ENCODE assay signal across 13 cellular contexts in genomic region chr6:86936834-86937218, GRCh38. TPM values are rescaled to one million over a fixed set of nuclear protein-coding genes. Genes with fewer than 3 reads are reported as not detected.
DNase-seq lines count a peak whose midpoint lies in the region; ATAC-seq and TF ChIP-seq lines count a peak whose summit lies in the region.
"Had no signal": no experiment of that assay in that cellular context is flagged by ENCODE, and none has a peak within 500 bp of the region (broad histone marks: within the 10 kb centered on the region; RNA-seq: fewer than 3 reads in every experiment).

No MANE protein-coding gene starts in this region.

- TF ChIP-seq CTCF in esophagus muscularis mucosa (IDR thresholded peaks at IDR 0.05) (no peak), parathyroid adenoma (IDR thresholded peaks at IDR 0.05) (no peak)

- intact Hi-C loops in esophagus muscularis mucosa (cut with DNase I): loop anchor here (2.0 to 10.0 kb wide), 2 partner anchors 1014 to 1182 kb away; no protein-coding TSS in a partner anchor

- H3K36me3 ChIP-seq in esophagus muscularis mucosa (no peaks in the 10 kb centered on the region), parathyroid adenoma (ENCODE audit: control insufficient read depth, insufficient read depth, low read length) (no peaks in the 10 kb centered on the region)
- H3K36me3 ChIP-seq: brain microvascular endothelial cell had no signal

- no peak overlapping the region for H3K27ac ChIP-seq in esophagus muscularis mucosa (replicated peaks in 1 of 4)
- no peak overlapping the region for H3K27ac ChIP-seq in parathyroid adenoma
- H3K27ac ChIP-seq: brain microvascular endothelial cell, SK-N-MC had no signal

- no peak for TF ChIP-seq EP300 in esophagus muscularis mucosa (IDR thresholded peaks at IDR 0.05)

- H3K27me3 ChIP-seq in esophagus muscularis mucosa: peaks cover 0 to 33% (median 0%) of the 10 kb centered on the region in 4 donors
- H3K27me3 ChIP-seq in parathyroid adenoma (ENCODE audit: control insufficient read depth, insufficient read depth, low read length): no peaks in the 10 kb centered on the region

- DNase-seq in esophagus muscularis mucosa (ENCODE audit: extremely low spot score) (no peak), kidney glomerular epithelial cell (lab: John Stamatoyannopoulos, UW) (no peak), SK-N-DZ (ENCODE audit: low spot score) (no peak)
- DNase-seq: HFFc6 had no signal

- H3K4me3 ChIP-seq in esophagus muscularis mucosa (peak overlapping the region; percentile 48 to 61 (median 51)), parathyroid adenoma (ENCODE audit: low read depth, low read length) (peak overlapping the region; percentile 50)
- H3K4me3 ChIP-seq: SK-N-MC had no signal

- peak overlapping the region; percentile 90 for H3K4me2 ChIP-seq in parathyroid adenoma (ENCODE audit: low read length)

- H3K4me1 ChIP-seq in esophagus muscularis mucosa (peaks cover 0 to 16% (median 14%) of the 10 kb centered on the region in 4 donors), parathyroid adenoma (no peaks in the 10 kb centered on the region)

- no peaks in the 10 kb centered on the region for H3K79me2 ChIP-seq in parathyroid adenoma

- 5% methylated on average over 12 of the region's 12 CpGs for WGBS in esophagus muscularis mucosa

- ATAC-seq in GM18502 (IDR thresholded peaks at IDR 0.05; ENCODE audit: poor library complexity, unreplicated experiment) (peak; percentile 24), HG03432 (IDR thresholded peaks at IDR 0.05; ENCODE audit: unreplicated experiment) (peak; percentile 16), HG03439 (IDR thresholded peaks at IDR 0.05; ENCODE audit: unreplicated experiment) (no peak), HG03196 (IDR thresholded peaks at IDR 0.05; ENCODE audit: unreplicated experiment) (no peak)

- peak overlapping the region; percentile 77 for H2AFZ ChIP-seq in parathyroid adenoma

- H3K9me3 ChIP-seq in esophagus muscularis mucosa: no peaks in the 10 kb centered on the region
- H3K9me3 ChIP-seq in parathyroid adenoma (ENCODE audit: control insufficient read depth, low read length): no peaks in the 10 kb centered on the region

- no peak overlapping the region for H3K9ac ChIP-seq in parathyroid adenoma

- TF ChIP-seq POLR2A in esophagus muscularis mucosa (IDR thresholded peaks at IDR 0.05; ENCODE audit: low read depth): no peak

RNA-seq across cellular contexts. Expression of gene HTR1E, which starts 0.5 kb away (rescaled TPM):
- under 1 TPM in 3 of 4 donors, not detected in 1; 0.17 to 0.40 (median 0.19) TPM for total RNA-seq in esophagus muscularis mucosa
- polyA plus RNA-seq in SK-N-DZ (2014; cell fraction: cytosol; rRNA removed): 0.05 and 0.25 TPM in 2 replicates
- polyA plus RNA-seq in SK-N-DZ (2014; cell fraction: nucleus; rRNA removed): 0.35 and 0.69 TPM in 2 replicates
- total RNA-seq: CD4-positive, CD25-positive, alpha-beta regulatory T cell; HFFc6; natural killer cell treated with Interleukin-12 subunit alpha and Interleukin-12 subunit beta and Interleukin-15 and Interleukin-18, amount 100 ng/mL, for 72 hours had no signal
- polyA plus RNA-seq: CD4-positive, CD25-positive, alpha-beta regulatory T cell had no signal

Comparison
In these comparisons a context has a peak if more than half of its experiments do, and no peak if none do; other contexts are left out.
1. ATAC-seq: peak in GM18502 (single experiment) and HG03432 (single experiment); none in HG03439 (single experiment) and HG03196 (single experiment).